ENCODE assay signal across 1 cellular context in genomic region chr7:91247497-91247896, GRCh38.
TF ChIP-seq lines count a peak whose summit lies in the region.

No MANE protein-coding gene starts in this region.

TF ChIP-seq in K562, 482 proteins besides CTCF, POLR2A, EP300 and RAD21 (continued from another document):
- TF ChIP-seq PKNOX1 (IDR thresholded peaks at IDR 0.05): peak; percentile 57
- TF ChIP-seq C11orf30 (IDR thresholded peaks at IDR 0.05; ENCODE audit: low read depth): peak; percentile 97
- peak; percentile 98 for TF ChIP-seq ZNF316 (IDR thresholded peaks at IDR 0.05)
- no peak for TF ChIP-seq XRCC4 (IDR thresholded peaks at IDR 0.05; ENCODE audit: extremely low read depth, insufficient read depth, insufficient read length)
- no peak for TF ChIP-seq NR3C1 (CRISPR knock-in tag; IDR thresholded peaks at IDR 0.05)
- TF ChIP-seq PML (IDR thresholded peaks at IDR 0.05; ENCODE audit: low read length): no peak
- no peak for TF ChIP-seq ELF4 (CRISPR knock-in tag; IDR thresholded peaks at IDR 0.05)
- TF ChIP-seq BRD9 (IDR thresholded peaks at IDR 0.05; ENCODE audit: low read depth, partially characterized antibody): no peak
- TF ChIP-seq MAFK (IDR thresholded peaks at IDR 0.05; ENCODE audit: low read length): peak; percentile 98
- TF ChIP-seq MAFF (IDR thresholded peaks at IDR 0.05; ENCODE audit: low read length): peak; percentile 98
- TF ChIP-seq MCM7 (IDR thresholded peaks at IDR 0.05): no peak
- TF ChIP-seq RBM34 (IDR thresholded peaks at IDR 0.05; ENCODE audit: borderline replicate concordance, insufficient read depth, low read length): no peak
- no peak for TF ChIP-seq NCOA2 (IDR thresholded peaks at IDR 0.05; ENCODE audit: partially characterized antibody in 2 of 2)
- no peak for TF ChIP-seq ZNF589 (CRISPR knock-in tag; IDR thresholded peaks at IDR 0.05; ENCODE audit: low read depth)
- TF ChIP-seq MAFG (tag; conservative IDR thresholded peaks at IDR 0.05): peak; percentile 98
- TF ChIP-seq POLR2AphosphoS2 (IDR thresholded peaks at IDR 0.05; ENCODE audit: low read length): no peak
- no peak for TF ChIP-seq FOXK1 (CRISPR knock-in tag; IDR thresholded peaks at IDR 0.05; ENCODE audit: borderline replicate concordance)
- no peak for TF ChIP-seq SIRT6 (IDR thresholded peaks at IDR 0.05; ENCODE audit: low read depth, low read length)
- TF ChIP-seq ZNF23 (CRISPR knock-in tag; IDR thresholded peaks at IDR 0.05): no peak
- TF ChIP-seq, protein P1, sequence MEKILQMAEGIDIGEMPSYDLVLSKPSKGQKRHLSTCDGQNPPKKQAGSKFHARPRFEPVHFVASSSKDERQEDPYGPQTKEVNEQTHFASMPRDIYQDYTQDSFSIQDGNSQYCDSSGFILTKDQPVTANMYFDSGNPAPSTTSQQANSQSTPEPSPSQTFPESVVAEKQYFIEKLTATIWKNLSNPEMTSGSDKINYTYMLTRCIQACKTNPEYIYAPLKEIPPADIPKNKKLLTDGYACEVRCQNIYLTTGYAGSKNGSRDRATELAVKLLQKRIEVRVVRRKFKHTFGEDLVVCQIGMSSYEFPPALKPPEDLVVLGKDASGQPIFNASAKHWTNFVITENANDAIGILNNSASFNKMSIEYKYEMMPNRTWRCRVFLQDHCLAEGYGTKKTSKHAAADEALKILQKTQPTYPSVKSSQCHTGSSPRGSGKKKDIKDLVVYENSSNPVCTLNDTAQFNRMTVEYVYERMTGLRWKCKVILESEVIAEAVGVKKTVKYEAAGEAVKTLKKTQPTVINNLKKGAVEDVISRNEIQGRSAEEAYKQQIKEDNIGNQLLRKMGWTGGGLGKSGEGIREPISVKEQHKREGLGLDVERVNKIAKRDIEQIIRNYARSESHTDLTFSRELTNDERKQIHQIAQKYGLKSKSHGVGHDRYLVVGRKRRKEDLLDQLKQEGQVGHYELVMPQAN (IDR thresholded peaks at IDR 0.05; ENCODE audit: borderline replicate concordance): no peak
- no peak for TF ChIP-seq U2AF2 (optimal IDR thresholded peaks at IDR 0.05; ENCODE audit: low read depth, low read length)
- no peak for TF ChIP-seq NONO (IDR thresholded peaks at IDR 0.05; ENCODE audit: low read depth in 2 of 2, low read length in 1 of 2)
- peak; percentile 61 for TF ChIP-seq MEIS2 (IDR thresholded peaks at IDR 0.05; ENCODE audit: partially characterized antibody)
- no peak for TF ChIP-seq FOXJ3 (CRISPR knock-in tag; IDR thresholded peaks at IDR 0.05)
- TF ChIP-seq, protein P2, sequence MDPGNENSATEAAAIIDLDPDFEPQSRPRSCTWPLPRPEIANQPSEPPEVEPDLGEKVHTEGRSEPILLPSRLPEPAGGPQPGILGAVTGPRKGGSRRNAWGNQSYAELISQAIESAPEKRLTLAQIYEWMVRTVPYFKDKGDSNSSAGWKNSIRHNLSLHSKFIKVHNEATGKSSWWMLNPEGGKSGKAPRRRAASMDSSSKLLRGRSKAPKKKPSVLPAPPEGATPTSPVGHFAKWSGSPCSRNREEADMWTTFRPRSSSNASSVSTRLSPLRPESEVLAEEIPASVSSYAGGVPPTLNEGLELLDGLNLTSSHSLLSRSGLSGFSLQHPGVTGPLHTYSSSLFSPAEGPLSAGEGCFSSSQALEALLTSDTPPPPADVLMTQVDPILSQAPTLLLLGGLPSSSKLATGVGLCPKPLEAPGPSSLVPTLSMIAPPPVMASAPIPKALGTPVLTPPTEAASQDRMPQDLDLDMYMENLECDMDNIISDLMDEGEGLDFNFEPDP (CRISPR knock-in tag; IDR thresholded peaks at IDR 0.05): no peak
- no peak for TF ChIP-seq TRIM28 (IDR thresholded peaks at IDR 0.05)
- no peak for TF ChIP-seq ZNF143 (CRISPR knock-in tag; IDR thresholded peaks at IDR 0.05)
- TF ChIP-seq PHF20 (IDR thresholded peaks at IDR 0.05; ENCODE audit: partially characterized antibody): no peak
- TF ChIP-seq, protein P3, sequence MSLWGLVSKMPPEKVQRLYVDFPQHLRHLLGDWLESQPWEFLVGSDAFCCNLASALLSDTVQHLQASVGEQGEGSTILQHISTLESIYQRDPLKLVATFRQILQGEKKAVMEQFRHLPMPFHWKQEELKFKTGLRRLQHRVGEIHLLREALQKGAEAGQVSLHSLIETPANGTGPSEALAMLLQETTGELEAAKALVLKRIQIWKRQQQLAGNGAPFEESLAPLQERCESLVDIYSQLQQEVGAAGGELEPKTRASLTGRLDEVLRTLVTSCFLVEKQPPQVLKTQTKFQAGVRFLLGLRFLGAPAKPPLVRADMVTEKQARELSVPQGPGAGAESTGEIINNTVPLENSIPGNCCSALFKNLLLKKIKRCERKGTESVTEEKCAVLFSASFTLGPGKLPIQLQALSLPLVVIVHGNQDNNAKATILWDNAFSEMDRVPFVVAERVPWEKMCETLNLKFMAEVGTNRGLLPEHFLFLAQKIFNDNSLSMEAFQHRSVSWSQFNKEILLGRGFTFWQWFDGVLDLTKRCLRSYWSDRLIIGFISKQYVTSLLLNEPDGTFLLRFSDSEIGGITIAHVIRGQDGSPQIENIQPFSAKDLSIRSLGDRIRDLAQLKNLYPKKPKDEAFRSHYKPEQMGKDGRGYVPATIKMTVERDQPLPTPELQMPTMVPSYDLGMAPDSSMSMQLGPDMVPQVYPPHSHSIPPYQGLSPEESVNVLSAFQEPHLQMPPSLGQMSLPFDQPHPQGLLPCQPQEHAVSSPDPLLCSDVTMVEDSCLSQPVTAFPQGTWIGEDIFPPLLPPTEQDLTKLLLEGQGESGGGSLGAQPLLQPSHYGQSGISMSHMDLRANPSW (CRISPR knock-in tag; IDR thresholded peaks at IDR 0.05): no peak
